Comparison of ENCODE assay signal across 36 cellular contexts in genomic region chr6:38831865-38832264, GRCh38.
"Had no signal": no experiment of that assay in that cellular context is flagged by ENCODE, and none has a peak within 500 bp of the region (broad histone marks: within the 10 kb centered on the region; RNA-seq: fewer than 3 reads in every experiment).

No MANE protein-coding gene starts in this region.

- H3K4me3 ChIP-seq: MG63 had no signal

- DNase-seq: Karpas-422, Kasumi-1, MG63, MM.1S, MV-4-11, NCI-H1048, NCI-H1092, NCI-H1092 treated with DMSO at 0.1 percent for 48 hours, NCI-H1105, NCI-H1105 treated with DMSO at 0.1 percent for 48 hours, NCI-H1417, NCI-H1417 treated with DMSO at 0.1 percent for 48 hours, NCI-H1436, NCI-H1436 treated with DMSO at 0.1 percent for 48 hours, NCI-H146, NCI-H1694, NCI-H1694 treated with DMSO at 0.1 percent for 48 hours, NCI-H187, NCI-H187 treated with DMSO at 0.1 percent for 48 hours, NCI-H1930, NCI-H2029, NCI-H2029 treated with DMSO at 0.1 percent for 48 hours, NCI-H2081, NCI-H2081 treated with DMSO at 0.1 percent for 48 hours, NCI-H2107, NCI-H2171, NCI-H2171 treated with DMSO at 0.1 percent for 48 hours, NCI-H2227 treated with DMSO at 0.1 percent for 48 hours, NCI-H226, NCI-H345, NCI-H446, NCI-H446 treated with DMSO at 0.1 percent for 48 hours, NCI-H510A, NCI-H510A treated with DMSO at 0.1 percent for 48 hours, NCI-H524, NCI-H524 treated with DMSO at 0.1 percent for 48 hours had no signal
